In the genomic region with DNA sequence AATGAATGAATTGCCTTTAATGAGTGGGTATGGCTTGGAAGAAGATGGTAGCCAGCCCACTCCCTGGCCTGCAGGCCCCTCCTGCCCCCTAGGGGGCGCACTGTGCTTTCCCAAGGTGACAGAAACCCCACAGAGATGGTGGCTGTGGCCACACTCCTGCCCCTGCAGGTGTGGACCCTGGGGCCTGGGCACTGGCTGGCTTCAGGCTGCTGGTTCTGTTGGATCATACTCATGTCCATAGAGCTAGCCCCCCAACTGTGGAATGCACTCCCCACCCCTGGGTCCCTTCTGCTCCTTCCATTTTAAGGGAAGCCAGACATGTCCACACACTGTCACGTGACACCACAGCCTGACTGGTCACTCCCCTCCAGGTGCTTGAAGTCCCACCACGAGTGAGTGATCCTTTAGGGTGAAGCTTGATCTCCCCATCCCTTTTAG, we compare ENCODE assay signal across 2 cellular contexts.
TF ChIP-seq lines count a peak whose summit lies in the region.

No MANE protein-coding gene starts in this region.

TF ChIP-seq in A549, 52 proteins besides CTCF, POLR2A, EP300 and RAD21:
- TF ChIP-seq SMC3 (IDR thresholded peaks at IDR 0.05) (peak; percentile 39; the same call in 1 of the 3 replicates), RNF2 (IDR thresholded peaks at IDR 0.05; ENCODE audit: borderline replicate concordance, low read depth) (no peak)

TF ChIP-seq in IMR-90, 13 proteins besides CTCF, POLR2A, EP300 and RAD21:
- TF ChIP-seq MAZ (IDR thresholded peaks at IDR 0.05; ENCODE audit: borderline replicate concordance, low read depth, low read length) = peak; percentile 23; the same call in 1 of the 2 replicates
- TF ChIP-seq SMC3 (IDR thresholded peaks at IDR 0.05; ENCODE audit: low read depth, low read length) = peak; percentile 45
- TF ChIP-seq RFX5 (IDR thresholded peaks at IDR 0.05; ENCODE audit: low read depth, low read length) = no peak
